30 cellular contexts compared by ENCODE assay signal in genomic region chr5:135623186-135623715, GRCh38. TPM values are rescaled to one million over a fixed set of nuclear protein-coding genes. Genes with fewer than 3 reads are reported as not detected.
"Had no signal": no experiment of that assay in that cellular context is flagged by ENCODE, and none has a peak within 500 bp of the region (broad histone marks: within the 10 kb centered on the region; RNA-seq: fewer than 3 reads in every experiment).

No MANE protein-coding gene starts in this region.

- H3K4me3 ChIP-seq: left ventricle myocardium inferior, mucosa of descending colon, pancreas, prostate gland, right lobe of liver, smooth muscle cell, tibial nerve, upper lobe of left lung, vagina had no signal

- ATAC-seq: mucosa of descending colon; naive thymus-derived CD4-positive, alpha-beta T cell; pancreas; right lobe of liver; stimulated activated memory B cell treated with anti-CD40 and anti-IgM and Interleukin-4, amounts not matched to agents 10 μg/mL and 1 μg/mL and 100 μg/mL, for 72 hours; stimulated activated naive CD8-positive, alpha-beta T cell treated with anti-CD3 and anti-CD28 coated beads, Interleukin-15, amount 100 ng/mL, for 72 hours had no signal

- H3K4me2 ChIP-seq: smooth muscle cell had no signal

- H3K27me3 ChIP-seq: pancreas, right lobe of liver, tibial nerve, upper lobe of left lung, vagina had no signal

- DNase-seq: hypothalamus; immature natural killer cell; left ventricle myocardium inferior; midbrain; mucosa of descending colon; naive thymus-derived CD4-positive, alpha-beta T cell; nucleus accumbens; pancreas; posterior cingulate gyrus; retina; right lobe of liver; stimulated activated CD4-positive, alpha-beta T cell treated with anti-CD3 and anti-CD28 coated beads, Interleukin-1b, Interleukin-23, amount 100 ng/mL, for 48 hours; stimulated activated CD4-positive, alpha-beta T cell treated with anti-CD3 and anti-CD28 coated beads, Interleukin-2, amount 100 ng/mL, for 48 hours; stimulated activated CD4-positive, alpha-beta T cell treated with anti-CD3 and anti-CD28 coated beads, Interleukin-4, amount 100 ng/mL, for 4 hours; stimulated activated CD8-positive, alpha-beta memory T cell treated with anti-CD3 and anti-CD28 coated beads, Interleukin-4, amount 100 ng/mL, for 48 hours; stimulated activated naive CD4-positive, alpha-beta T cell treated with Interleukin-2 at 50 U/mL for 16 hours; stimulated activated naive CD8-positive, alpha-beta T cell treated with anti-CD3 and anti-CD28 coated beads, Interleukin-15, amount 100 ng/mL, for 72 hours; substantia nigra; upper lobe of left lung had no signal

- H3K9me3 ChIP-seq: pancreas, prostate gland, right lobe of liver, vagina had no signal

- H3K27ac ChIP-seq: left ventricle myocardium inferior, pancreas, prostate gland, right lobe of liver, tibial nerve, upper lobe of left lung, vagina had no signal

- H3K4me1 ChIP-seq: left ventricle myocardium inferior, pancreas, prostate gland, right lobe of liver, tibial nerve, upper lobe of left lung had no signal

- H3K36me3 ChIP-seq: left ventricle myocardium inferior, pancreas, prostate gland, right lobe of liver, tibial nerve, upper lobe of left lung, vagina had no signal

RNA-seq across cellular contexts. Expression of gene CXCL14, which starts 44.5 kb away (rescaled TPM):
- total RNA-seq: kidney epithelial cell; lung microvascular endothelial cell; myocyte; naive thymus-derived CD4-positive, alpha-beta T cell; natural killer cell treated with Interleukin-12 subunit alpha and Interleukin-12 subunit beta and Interleukin-15 and Interleukin-18, amount 100 ng/mL, for 72 hours; osteoblast had no signal
- polyA plus RNA-seq: immature natural killer cell; naive thymus-derived CD4-positive, alpha-beta T cell; neural cell had no signal
